8 cellular contexts compared by ENCODE assay signal in the genomic region with DNA sequence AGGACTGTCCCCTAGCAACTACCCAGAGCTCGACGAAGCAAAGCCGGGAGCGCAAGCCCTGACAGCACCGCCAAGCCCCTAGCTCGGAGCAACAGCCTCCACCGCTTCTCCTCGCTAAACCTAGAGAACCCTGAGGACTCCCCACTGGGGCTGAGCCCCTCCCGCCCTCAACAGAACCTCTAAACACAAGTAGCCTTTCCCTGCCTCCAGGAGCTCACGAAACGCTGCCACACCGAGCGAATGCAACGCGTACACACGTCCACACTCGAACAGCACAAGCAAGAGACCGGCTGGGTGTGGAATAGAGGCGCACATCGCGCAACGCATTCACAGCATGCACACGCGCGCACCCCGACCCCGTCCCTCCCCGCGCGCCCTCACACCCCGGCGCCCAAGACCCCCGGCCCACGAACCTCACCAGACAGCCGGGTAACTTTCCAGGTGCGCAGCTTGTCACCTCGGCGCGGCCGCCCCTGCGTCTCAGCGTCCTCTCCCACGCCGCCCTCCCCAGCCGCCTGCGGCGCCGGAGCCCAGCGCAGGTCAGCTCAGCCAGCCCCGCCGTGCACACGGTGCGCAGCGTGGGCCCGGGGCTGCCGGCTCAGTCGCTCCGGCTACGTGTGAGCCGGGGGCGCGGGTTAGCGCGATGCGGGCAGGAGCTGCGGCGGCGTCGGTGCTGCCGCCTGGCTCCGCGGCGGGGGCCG. TPM values are rescaled to one million over a fixed set of nuclear protein-coding genes. Genes with fewer than 3 reads are reported as not detected.
DNase-seq lines count a peak whose midpoint lies in the region; ATAC-seq and FAIRE-seq lines count a peak whose summit lies in the region.

No MANE protein-coding gene starts in this region.

- no peaks in the 10 kb centered on the region for H4K20me1 ChIP-seq in Karpas-422 (ENCODE audit: insufficient read depth, low read depth, low read length)

- ATAC-seq in activated naive CD8-positive, alpha-beta T cell treated with anti-CD3 and anti-CD28 coated beads, Interleukin-2, amount 50 U/mL, for 24 hours: peak; percentile 56
- ATAC-seq in stimulated activated naive B cell treated with anti-CD40 and anti-IgM and Interleukin-4, amounts not matched to agents 10 μg/mL and 1 μg/mL and 100 μg/mL, for 72 hours (replicated peaks): peak; percentile 60 to 62

- H3K27ac Mint-ChIP-seq in activated CD4-positive, alpha-beta T cell treated with anti-CD3 and anti-CD28 coated beads, Interleukin-2, amount 10 ng/mL, durations not matched to agents 7 days and 5 days: no peak overlapping the region
- no peak overlapping the region for H3K27ac Mint-ChIP-seq in activated naive CD8-positive, alpha-beta T cell treated with anti-CD3 and anti-CD28 coated beads, Interleukin-2, amount 50 U/mL, for 24 hours
- no peak overlapping the region for H3K27ac Mint-ChIP-seq in stimulated activated naive B cell treated with anti-CD40 and anti-IgM and Interleukin-4, amounts not matched to agents 10 μg/mL and 1 μg/mL and 100 μg/mL, for 72 hours

- H3K4me2 ChIP-seq in Karpas-422 (ENCODE audit: low read depth, low read length, poor library complexity, severe bottlenecking): no peak overlapping the region

- peaks cover 46% of the 10 kb centered on the region for H3K27me3 Mint-ChIP-seq in activated CD4-positive, alpha-beta T cell treated with anti-CD3 and anti-CD28 coated beads, Interleukin-2, amount 10 ng/mL, durations not matched to agents 7 days and 5 days
- H3K27me3 Mint-ChIP-seq in activated naive CD8-positive, alpha-beta T cell treated with anti-CD3 and anti-CD28 coated beads, Interleukin-2, amount 50 U/mL, for 24 hours: peaks cover 34% of the 10 kb centered on the region
- peaks cover 32 to 45% of the 10 kb centered on the region in 2 donors for H3K27me3 Mint-ChIP-seq in stimulated activated naive B cell treated with anti-CD40 and anti-IgM and Interleukin-4, amounts not matched to agents 10 μg/mL and 1 μg/mL and 100 μg/mL, for 72 hours

- H3K4me1 ChIP-seq in iPS-20b (ENCODE audit: insufficient read depth, low read length): no peaks in the 10 kb centered on the region; the same call in 1 of the 2 replicates
- no peaks in the 10 kb centered on the region for H3K4me1 ChIP-seq in Karpas-422 (ENCODE audit: low read length)

- peaks cover 4% of the 10 kb centered on the region; the same call in 1 of the 2 replicates for H3K9me3 ChIP-seq in iPS-20b (ENCODE audit: insufficient read depth, low read depth, low read length)
- no peaks in the 10 kb centered on the region for H3K9me3 ChIP-seq in Karpas-422 (ENCODE audit: low read length)

- H3K9ac ChIP-seq in iPS-20b (ENCODE audit: low read depth, low read length): no peak overlapping the region
- no peak overlapping the region for H3K9ac ChIP-seq in Karpas-422 (ENCODE audit: low read length)

- no peak overlapping the region for H3K27ac ChIP-seq in iPS-20b (ENCODE audit: low read length)
- H3K27ac ChIP-seq in Karpas-422 (ENCODE audit: low read length): no peak overlapping the region

- POLR2A ChIA-PET in activated CD4-positive, alpha-beta T cell treated with anti-CD3 and anti-CD28 coated beads, Interleukin-2, amount 10 ng/mL, durations not matched to agents 7 days and 5 days (lab: Charles Lee): no interaction called here

- H2AFZ ChIP-seq in Karpas-422 (ENCODE audit: low read length): no peak overlapping the region

- H3K9me3 Mint-ChIP-seq in activated CD4-positive, alpha-beta T cell treated with anti-CD3 and anti-CD28 coated beads, Interleukin-2, amount 10 ng/mL, durations not matched to agents 7 days and 5 days: no peaks in the 10 kb centered on the region
- H3K9me3 Mint-ChIP-seq in activated naive CD8-positive, alpha-beta T cell treated with anti-CD3 and anti-CD28 coated beads, Interleukin-2, amount 50 U/mL, for 24 hours: peaks cover 3% of the 10 kb centered on the region
- H3K9me3 Mint-ChIP-seq in stimulated activated naive B cell treated with anti-CD40 and anti-IgM and Interleukin-4, amounts not matched to agents 10 μg/mL and 1 μg/mL and 100 μg/mL, for 72 hours: peaks cover 0 to 1% of the 10 kb centered on the region in 2 donors

- CTCF ChIA-PET in activated CD4-positive, alpha-beta T cell treated with anti-CD3 and anti-CD28 coated beads, Interleukin-2, amount 10 ng/mL, durations not matched to agents 7 days and 5 days (lab: Charles Lee): interaction anchor here (0.7 kb wide), 1 partner anchor 1028 kb away, joined by 3 read pairs; no protein-coding TSS in a partner anchor

- H3K4me1 Mint-ChIP-seq in activated CD4-positive, alpha-beta T cell treated with anti-CD3 and anti-CD28 coated beads, Interleukin-2, amount 10 ng/mL, durations not matched to agents 7 days and 5 days: peaks cover 9% of the 10 kb centered on the region
- H3K4me1 Mint-ChIP-seq in activated naive CD8-positive, alpha-beta T cell treated with anti-CD3 and anti-CD28 coated beads, Interleukin-2, amount 50 U/mL, for 24 hours: peaks cover 12% of the 10 kb centered on the region
- peaks cover 10 to 18% of the 10 kb centered on the region in 2 donors for H3K4me1 Mint-ChIP-seq in stimulated activated naive B cell treated with anti-CD40 and anti-IgM and Interleukin-4, amounts not matched to agents 10 μg/mL and 1 μg/mL and 100 μg/mL, for 72 hours

- H3K4me3 ChIP-seq in iPS-20b (ENCODE audit: low read length): peak overlapping the region; percentile 85
- no peak overlapping the region for H3K4me3 ChIP-seq in Karpas-422 (ENCODE audit: low read length)

- H3K27me3 ChIP-seq in iPS-20b (ENCODE audit: insufficient read depth, low read length): peaks cover 81% of the 10 kb centered on the region
- H3K27me3 ChIP-seq in Karpas-422 (ENCODE audit: low read length): no peaks in the 10 kb centered on the region

- H3K4me3 Mint-ChIP-seq in activated CD4-positive, alpha-beta T cell treated with anti-CD3 and anti-CD28 coated beads, Interleukin-2, amount 10 ng/mL, durations not matched to agents 7 days and 5 days: peak overlapping the region; percentile 54
- peak overlapping the region; percentile 49 for H3K4me3 Mint-ChIP-seq in activated naive CD8-positive, alpha-beta T cell treated with anti-CD3 and anti-CD28 coated beads, Interleukin-2, amount 50 U/mL, for 24 hours
- peak overlapping the region; percentile 79 to 81 for H3K4me3 Mint-ChIP-seq in stimulated activated naive B cell treated with anti-CD40 and anti-IgM and Interleukin-4, amounts not matched to agents 10 μg/mL and 1 μg/mL and 100 μg/mL, for 72 hours

- no peak for DNase-seq in activated CD4-positive, alpha-beta T cell treated with anti-CD3 and anti-CD28 coated beads, Interleukin-2, amount 10 ng/mL, durations not matched to agents 7 days and 5 days
- no peak for DNase-seq in activated CD4-positive, alpha-beta T cell treated with anti-CD3 and anti-CD28 coated beads, Interleukin-2, amount 50 U/mL, for 1 hour
- DNase-seq in activated naive CD8-positive, alpha-beta T cell treated with anti-CD3 and anti-CD28 coated beads, Interleukin-2, amount 50 U/mL, for 24 hours: no peak
- DNase-seq in stimulated activated naive B cell treated with anti-CD40 and anti-IgM and Interleukin-4, amounts not matched to agents 10 μg/mL and 1 μg/mL and 100 μg/mL, for 72 hours: no peak
- DNase-seq in Karpas-422 (no peak), NCI-H187 (lab: John Stamatoyannopoulos, UW) (no peak), HTR-8/SVneo (ENCODE audit: insufficient read length, low spot score) (no peak)

- no peak for FAIRE-seq in HTR-8/SVneo (lab: Jason Lieb, UNC)

- H3K9me2 ChIP-seq in Karpas-422 (replicated peaks; ENCODE audit: insufficient read depth, low read length): no peaks in the 10 kb centered on the region

- H3K36me3 Mint-ChIP-seq in activated CD4-positive, alpha-beta T cell treated with anti-CD3 and anti-CD28 coated beads, Interleukin-2, amount 10 ng/mL, durations not matched to agents 7 days and 5 days (ENCODE audit: low read depth): no peaks in the 10 kb centered on the region
- H3K36me3 Mint-ChIP-seq in activated naive CD8-positive, alpha-beta T cell treated with anti-CD3 and anti-CD28 coated beads, Interleukin-2, amount 50 U/mL, for 24 hours (ENCODE audit: low read depth): no peaks in the 10 kb centered on the region
- no peaks in the 10 kb centered on the region for H3K36me3 Mint-ChIP-seq in stimulated activated naive B cell treated with anti-CD40 and anti-IgM and Interleukin-4, amounts not matched to agents 10 μg/mL and 1 μg/mL and 100 μg/mL, for 72 hours

- H3K36me3 ChIP-seq in iPS-20b (ENCODE audit: insufficient read depth, low read depth, low read length): no peaks in the 10 kb centered on the region
- H3K36me3 ChIP-seq in Karpas-422 (ENCODE audit: insufficient read depth, low read length): no peaks in the 10 kb centered on the region

- H3K79me2 ChIP-seq in Karpas-422 (ENCODE audit: low read length): no peaks in the 10 kb centered on the region

RNA-seq across cellular contexts. Expression of gene PRKG2, which starts 0.4 kb away (rescaled TPM):
- under 1 TPM; 0.15 to 0.25 TPM for total RNA-seq in activated CD4-positive, alpha-beta T cell treated with anti-CD3 and anti-CD28 coated beads, Interleukin-2, amount 10 ng/mL, durations not matched to agents 7 days and 5 days
- total RNA-seq in Karpas-422 (2014; rRNA removed; shearing (Covaris generic); ENCODE audit: low replicate concordance): not detected in 2 replicates
